Comparison of ENCODE assay signal across 8 cellular contexts in the genomic region with DNA sequence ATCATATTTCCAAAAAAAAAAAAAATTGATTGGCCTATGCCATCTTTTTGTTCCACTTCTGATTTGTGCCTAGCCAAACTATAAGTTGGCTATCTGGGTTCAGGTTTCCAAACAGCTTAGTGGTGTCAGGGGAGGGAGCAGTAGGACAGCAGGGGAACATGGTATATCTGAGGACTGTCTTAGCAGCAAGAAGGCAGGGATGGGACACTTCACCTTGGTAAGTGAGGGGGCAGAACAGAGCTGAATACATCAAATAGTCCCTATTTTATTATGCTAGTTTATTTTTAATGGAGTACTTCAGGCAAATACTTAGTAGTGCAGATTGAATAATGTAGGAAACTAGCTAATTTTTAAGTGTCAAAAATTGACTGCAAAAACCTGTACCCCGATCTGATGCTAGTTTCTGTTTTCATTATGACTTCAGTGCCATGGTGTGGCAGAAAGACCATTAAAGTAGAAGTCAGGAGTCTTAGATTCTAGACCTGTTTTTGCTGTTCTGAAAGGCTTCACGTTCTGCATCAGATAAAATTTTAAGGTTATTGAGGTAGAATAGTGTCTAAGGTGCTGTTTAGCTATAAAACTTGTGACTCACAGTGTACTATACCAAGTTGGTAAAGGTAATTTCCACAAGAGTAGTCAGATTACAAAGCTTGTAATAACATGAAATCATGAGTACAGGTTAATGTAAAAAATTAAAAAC. TPM values are rescaled to one million over a fixed set of nuclear protein-coding genes. Genes with fewer than 3 reads are reported as not detected.
DNase-seq lines count a peak whose midpoint lies in the region; ATAC-seq and TF ChIP-seq lines count a peak whose summit lies in the region.

No MANE protein-coding gene starts in this region.

- peak overlapping the region in 1 of 4 donors; percentile 20 for H3K27ac ChIP-seq in body of pancreas

- H3K27me3 ChIP-seq in body of pancreas: no peaks in the 10 kb centered on the region

- peak overlapping the region; percentile 78 for H3K4me3 Mint-ChIP-seq in activated naive CD4-positive, alpha-beta T cell treated with anti-CD3 and anti-CD28 coated beads for 36 hours
- peak overlapping the region; percentile 84 for H3K4me3 Mint-ChIP-seq in activated T-helper 1 cell treated with anti-CD3 and anti-CD28 coated beads, Interleukin-12 subunit alpha, Interleukin-12 subunit beta, Interleukin-2, Interleukin-4 antibody, amounts not matched to agents 30 ng/mL and 10 ng/mL and 1 ng/mL, durations not matched to agents 14 hours and 24 hours and 36 hours

- peak overlapping the region; percentile 92 for H3K27ac Mint-ChIP-seq in activated naive CD4-positive, alpha-beta T cell treated with anti-CD3 and anti-CD28 coated beads for 36 hours
- H3K27ac Mint-ChIP-seq in activated T-helper 1 cell treated with anti-CD3 and anti-CD28 coated beads, Interleukin-12 subunit alpha, Interleukin-12 subunit beta, Interleukin-2, Interleukin-4 antibody, amounts not matched to agents 30 ng/mL and 10 ng/mL and 1 ng/mL, durations not matched to agents 14 hours and 24 hours and 36 hours: peak overlapping the region; percentile 94

- CTCF ChIA-PET in activated naive CD4-positive, alpha-beta T cell treated with anti-CD3 and anti-CD28 coated beads for 36 hours (lab: Charles Lee): interaction anchor here (0.7 to 3.4 kb wide), 10 partner anchors 9 to 1138 kb away, joined by 3 to 18 read pairs (median 6); a partner anchor contains a TSS

- TF ChIP-seq CTCF in body of pancreas (IDR thresholded peaks at IDR 0.05): no peak

- 65 to 72% methylated on average over 2 of the region's 2 CpGs for WGBS in body of pancreas, 2 donors

- no peak for TF ChIP-seq POLR2A in body of pancreas (IDR thresholded peaks at IDR 0.05)

- peaks cover 6% of the 10 kb centered on the region for H3K36me3 Mint-ChIP-seq in activated naive CD4-positive, alpha-beta T cell treated with anti-CD3 and anti-CD28 coated beads for 36 hours (ENCODE audit: low read depth)
- peaks cover 14% of the 10 kb centered on the region for H3K36me3 Mint-ChIP-seq in activated T-helper 1 cell treated with anti-CD3 and anti-CD28 coated beads, Interleukin-12 subunit alpha, Interleukin-12 subunit beta, Interleukin-2, Interleukin-4 antibody, amounts not matched to agents 30 ng/mL and 10 ng/mL and 1 ng/mL, durations not matched to agents 14 hours and 24 hours and 36 hours (ENCODE audit: low read depth)

- H3K27me3 Mint-ChIP-seq in activated naive CD4-positive, alpha-beta T cell treated with anti-CD3 and anti-CD28 coated beads for 36 hours (ENCODE audit: low read depth): no peaks in the 10 kb centered on the region
- H3K27me3 Mint-ChIP-seq in activated T-helper 1 cell treated with anti-CD3 and anti-CD28 coated beads, Interleukin-12 subunit alpha, Interleukin-12 subunit beta, Interleukin-2, Interleukin-4 antibody, amounts not matched to agents 30 ng/mL and 10 ng/mL and 1 ng/mL, durations not matched to agents 14 hours and 24 hours and 36 hours (ENCODE audit: insufficient read depth): no peaks in the 10 kb centered on the region

- no peak for DNase-seq in activated naive CD4-positive, alpha-beta T cell treated with anti-CD3 and anti-CD28 coated beads for 36 hours
- no peak for DNase-seq in activated naive CD4-positive, alpha-beta T cell treated with Interleukin-2 at 50 U/mL for 16 hours
- no peak for DNase-seq in activated T-helper 1 cell treated with anti-CD3 and anti-CD28 coated beads, Interleukin-12 subunit alpha, Interleukin-12 subunit beta, Interleukin-2, Interleukin-4 antibody, amounts not matched to agents 30 ng/mL and 10 ng/mL and 1 ng/mL, durations not matched to agents 14 hours and 24 hours and 36 hours (ENCODE audit: low spot score)
- peak; percentile 68 for DNase-seq in renal cortical epithelial cell (ENCODE audit: low read depth)
- no peak for DNase-seq in stimulated activated CD4-positive, alpha-beta T cell treated with anti-CD3 and anti-CD28 coated beads, Interleukin-2, amount 100 ng/mL, for 48 hours
- no peak for DNase-seq in body of pancreas
- DNase-seq in stimulated activated CD4-positive, alpha-beta T cell treated with anti-CD3 and anti-CD28 coated beads, Interleukin-4, amount 100 ng/mL, for 4 hours: no peak

- intact Hi-C loops in activated naive CD4-positive, alpha-beta T cell treated with anti-CD3 and anti-CD28 coated beads for 36 hours (cut with micrococcal nuclease): loop anchor here (1.0 to 2.0 kb wide), 4 partner anchors 7 to 296 kb away; a partner anchor contains a TSS
- intact Hi-C loops in activated T-helper 1 cell treated with anti-CD3 and anti-CD28 coated beads, Interleukin-12 subunit alpha, Interleukin-12 subunit beta, Interleukin-2, Interleukin-4 antibody, amounts not matched to agents 30 ng/mL and 10 ng/mL and 1 ng/mL, durations not matched to agents 14 hours and 24 hours and 36 hours (cut with micrococcal nuclease): loop anchor here (1.0 to 2.0 kb wide), 4 partner anchors 7 to 37 kb away; no protein-coding TSS in a partner anchor
- intact Hi-C loops in body of pancreas (cut with DNase I): no loop called here

- H3K4me1 Mint-ChIP-seq in activated naive CD4-positive, alpha-beta T cell treated with anti-CD3 and anti-CD28 coated beads for 36 hours (ENCODE audit: low read depth): peaks cover 60% of the 10 kb centered on the region
- peaks cover 56% of the 10 kb centered on the region for H3K4me1 Mint-ChIP-seq in activated T-helper 1 cell treated with anti-CD3 and anti-CD28 coated beads, Interleukin-12 subunit alpha, Interleukin-12 subunit beta, Interleukin-2, Interleukin-4 antibody, amounts not matched to agents 30 ng/mL and 10 ng/mL and 1 ng/mL, durations not matched to agents 14 hours and 24 hours and 36 hours (ENCODE audit: low read depth)

- H3K4me3 ChIP-seq in body of pancreas: no peak overlapping the region

- H3K9me3 ChIP-seq in body of pancreas: no peaks in the 10 kb centered on the region

- H3K4me1 ChIP-seq in body of pancreas: peaks cover 7% of the 10 kb centered on the region

- no peaks in the 10 kb centered on the region for H3K9me3 Mint-ChIP-seq in activated naive CD4-positive, alpha-beta T cell treated with anti-CD3 and anti-CD28 coated beads for 36 hours
- peaks cover 4% of the 10 kb centered on the region for H3K9me3 Mint-ChIP-seq in activated T-helper 1 cell treated with anti-CD3 and anti-CD28 coated beads, Interleukin-12 subunit alpha, Interleukin-12 subunit beta, Interleukin-2, Interleukin-4 antibody, amounts not matched to agents 30 ng/mL and 10 ng/mL and 1 ng/mL, durations not matched to agents 14 hours and 24 hours and 36 hours

- peak; percentile 40 for ATAC-seq in HG03095 (IDR thresholded peaks at IDR 0.05; ENCODE audit: unreplicated experiment)
- ATAC-seq in body of pancreas: no peak

- peaks cover 0 to 2% of the 10 kb centered on the region in 2 donors for H3K36me3 ChIP-seq in body of pancreas (replicated peaks in 1 of 2; ENCODE audit: insufficient read depth in 1 of 2, low read depth in 2 of 2)

RNA-seq across cellular contexts. Expression of a gene that starts 38.4 kb away (rescaled TPM):
- total RNA-seq in activated naive CD4-positive, alpha-beta T cell treated with anti-CD3 and anti-CD28 coated beads for 36 hours: 10 to 100 TPM; 10.4 to 10.5 TPM
- 8.4 and 9.3 TPM in 2 replicates for total RNA-seq in activated T-helper 1 cell treated with anti-CD3 and anti-CD28 coated beads, Interleukin-12 subunit alpha, Interleukin-12 subunit beta, Interleukin-2, Interleukin-4 antibody, amounts not matched to agents 30 ng/mL and 10 ng/mL and 1 ng/mL, durations not matched to agents 14 hours and 24 hours and 36 hours
- total RNA-seq in renal cortical epithelial cell (18.9 and 39.4 TPM in 2 replicates), body of pancreas (10 to 100 TPM; 36.1 to 42.5 TPM)
